Comparison of ENCODE assay signal across 9 cellular contexts in genomic region chr4:15956179-15956850, GRCh38. TPM values are rescaled to one million over a fixed set of nuclear protein-coding genes. Genes with fewer than 3 reads are reported as not detected.
DNase-seq lines count a peak whose midpoint lies in the region; ATAC-seq lines count a peak whose summit lies in the region.
"Had no signal": no experiment of that assay in that cellular context is flagged by ENCODE, and none has a peak within 500 bp of the region (broad histone marks: within the 10 kb centered on the region; RNA-seq: fewer than 3 reads in every experiment).

No MANE protein-coding gene starts in this region.

- H3K4me1 Mint-ChIP-seq in CD4-positive, alpha-beta memory T cell: peaks cover 0 to 5% (median 3%) of the 10 kb centered on the region in 4 donors
- H3K4me1 Mint-ChIP-seq in memory B cell: peaks cover 2% of the 10 kb centered on the region

- peak; percentile 57 to 75 (median 65) for DNase-seq in CD4-positive, alpha-beta memory T cell
- DNase-seq in NCI-H69 (lab: John Stamatoyannopoulos, UW) (peak; percentile 62), memory B cell (ENCODE audit: low spot score in 2 of 2) (peak; percentile 68 to 74)
- peak; percentile 89 to 91 for DNase-seq in activated CD4-positive, alpha-beta T cell treated with anti-CD3 and anti-CD28 coated beads, Interleukin-2, amount 50 U/mL, for 48 hours
- peak; percentile 63 for DNase-seq in effector CD4-positive, alpha-beta T cell
- DNase-seq in stimulated activated CD8-positive, alpha-beta memory T cell treated with anti-CD3 and anti-CD28 coated beads, Interleukin-2, amount 100 ng/mL, for 48 hours (ENCODE audit: low read depth in 2 of 2): peak; percentile 64 to 78

- H3K27me3 Mint-ChIP-seq in CD4-positive, alpha-beta memory T cell: peaks cover 6 to 8% of the 10 kb centered on the region in 2 donors
- peaks cover 1% of the 10 kb centered on the region for H3K27me3 Mint-ChIP-seq in memory B cell

- intact Hi-C loops in CD4-positive, alpha-beta memory T cell (cut with micrococcal nuclease): loop anchor here (1.0 to 2.0 kb wide), 3 partner anchors 74 to 478 kb away; no protein-coding TSS in a partner anchor

- H3K4me1 ChIP-seq in CD4-positive, alpha-beta memory T cell (ENCODE audit: insufficient read depth, low read length): no peaks in the 10 kb centered on the region

- ATAC-seq in GM19438 (IDR thresholded peaks at IDR 0.05; ENCODE audit: low read depth, unreplicated experiment) (peak; percentile 95), HG03460 (IDR thresholded peaks at IDR 0.05; ENCODE audit: unreplicated experiment) (peak; percentile 91), memory B cell (ENCODE audit: low read depth) (peak; percentile 92)

- H3K36me3 Mint-ChIP-seq in CD4-positive, alpha-beta memory T cell: no peaks in the 10 kb centered on the region
- H3K36me3 Mint-ChIP-seq in memory B cell: no peaks in the 10 kb centered on the region

- no peak overlapping the region for H3K27ac ChIP-seq in CD4-positive, alpha-beta memory T cell (ENCODE audit: low read depth, low read length)

- POLR2A ChIA-PET in CD4-positive, alpha-beta memory T cell (lab: Charles Lee; ENCODE audit: partially characterized antibody): no interaction called here

- no peak overlapping the region for H3K4me3 ChIP-seq in CD4-positive, alpha-beta memory T cell (ENCODE audit: low read length in 2 of 2)

- CTCF ChIA-PET in CD4-positive, alpha-beta memory T cell (lab: Charles Lee; ENCODE audit: partially characterized antibody): interaction anchor here (0.5 to 3.0 kb wide), 16 partner anchors 14 to 724 kb away, joined by 3 to 30 read pairs (median 3); partner anchors contain the start of gene FGFBP1

- no peak overlapping the region for H3K4me3 Mint-ChIP-seq in CD4-positive, alpha-beta memory T cell
- no peak overlapping the region for H3K4me3 Mint-ChIP-seq in memory B cell

- H3K27me3 ChIP-seq in CD4-positive, alpha-beta memory T cell (ENCODE audit: insufficient read depth, low read length): no peaks in the 10 kb centered on the region

- H3K9me3 Mint-ChIP-seq in CD4-positive, alpha-beta memory T cell: no peaks in the 10 kb centered on the region
- peaks cover 3% of the 10 kb centered on the region for H3K9me3 Mint-ChIP-seq in memory B cell

- no peaks in the 10 kb centered on the region for H3K36me3 ChIP-seq in CD4-positive, alpha-beta memory T cell (ENCODE audit: insufficient read depth, low read length)

- H3K27ac Mint-ChIP-seq in CD4-positive, alpha-beta memory T cell: no peak overlapping the region
- no peak overlapping the region for H3K27ac Mint-ChIP-seq in memory B cell

- no peaks in the 10 kb centered on the region for H3K9me3 ChIP-seq in CD4-positive, alpha-beta memory T cell (ENCODE audit: control insufficient read depth in 1 of 2, low read length in 2 of 2)

RNA-seq across cellular contexts. Expression of gene FGFBP2, which starts 6.7 kb away (rescaled TPM):
- under 1 TPM in 1 of 2 experiments, not detected in 1; 0.38 TPM for total RNA-seq in CD4-positive, alpha-beta memory T cell
- polyA plus RNA-seq in CD4-positive, alpha-beta memory T cell: under 1 TPM in 1 of 2 donors, not detected in 1; 0.22 TPM

RNA-seq across cellular contexts. Expression of gene FGFBP1, which starts 17.8 kb away (rescaled TPM):
- total RNA-seq in CD4-positive, alpha-beta memory T cell: not detected
- polyA plus RNA-seq in CD4-positive, alpha-beta memory T cell: not detected
- total RNA-seq: T-helper 2 cell treated with Interferon-gamma antibody and Interleukin-4, amounts not matched to agents 100 ng/mL and 5 ng/mL, for 36 hours had no signal
